In the genomic region with DNA sequence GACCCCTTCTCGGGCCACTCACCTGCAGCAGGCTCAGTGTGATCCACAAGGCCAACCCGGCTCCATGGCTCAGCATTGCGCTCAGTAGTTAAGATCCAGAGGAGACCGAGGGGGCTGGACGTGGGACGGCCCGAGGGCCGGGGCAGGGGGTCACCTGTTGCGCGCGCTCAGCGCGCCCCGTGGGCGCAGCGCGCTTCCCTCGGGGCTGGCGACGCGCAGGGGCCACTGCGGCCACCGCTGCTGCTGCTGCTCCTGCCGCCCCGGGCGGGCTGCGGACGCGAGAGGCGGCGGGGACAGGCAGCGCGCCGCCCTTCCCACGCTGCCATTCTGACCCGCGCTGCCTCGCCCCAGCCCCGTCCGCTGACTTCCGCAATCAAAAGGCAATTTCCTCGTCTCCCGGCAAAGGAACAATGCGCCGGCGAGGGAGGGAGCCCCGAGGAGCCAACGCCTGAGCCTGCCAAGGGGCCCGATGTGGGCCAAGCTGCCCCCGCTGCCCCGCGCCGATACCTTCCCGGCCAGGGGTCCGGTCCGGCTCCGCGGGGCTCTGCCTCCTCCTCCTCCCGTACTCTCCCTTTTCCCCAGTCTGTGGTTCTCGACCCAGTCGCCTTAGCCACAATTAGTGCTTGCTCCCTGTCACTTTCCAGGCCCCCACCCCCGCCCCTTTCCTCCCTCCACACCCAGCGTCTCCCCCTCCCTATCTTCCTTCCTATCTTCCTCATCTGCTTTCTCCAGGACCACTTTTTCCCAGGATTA, we compare ENCODE assay signal across 8 cellular contexts. TPM values are rescaled to one million over a fixed set of nuclear protein-coding genes. Genes with fewer than 3 reads are reported as not detected.
A peak's percentile ranks its signal among the peaks of the same experiment; 100 is the strongest.
DNase-seq lines count a peak whose midpoint lies in the region; ATAC-seq lines count a peak whose summit lies in the region.

No MANE protein-coding gene starts in this region.

- no peaks in the 10 kb centered on the region for H3K9me3 ChIP-seq in mucosa of stomach (ENCODE audit: control insufficient read depth, low read length)

- peaks cover 12% of the 10 kb centered on the region for H3K27me3 ChIP-seq in mucosa of stomach (ENCODE audit: control insufficient read depth, insufficient read depth, low read length)

- no peaks in the 10 kb centered on the region for H3K36me3 ChIP-seq in mucosa of stomach (ENCODE audit: control insufficient read depth, insufficient read depth, low read length)

- peak; percentile 7 for DNase-seq in stimulated activated CD4-positive, alpha-beta T cell treated with anti-CD3 and anti-CD28 coated beads, Interleukin-15, amount 100 ng/mL, for 24 hours
- DNase-seq in stimulated activated CD4-positive, alpha-beta T cell treated with anti-CD3 and anti-CD28 coated beads, Interleukin-4, amount 100 ng/mL, for 4 hours: no peak
- peak; percentile 30 for DNase-seq in SW480 (ENCODE audit: low spot score)
- DNase-seq in HK-2 (ENCODE audit: unreplicated experiment): no peak
- no peak for DNase-seq in activated CD8-positive, alpha-beta memory T cell treated with anti-CD3 and anti-CD28 coated beads, Interleukin-2, amount 50 U/mL, for 4 hours

- peak overlapping the region; percentile 47 for H3K4me3 ChIP-seq in mucosa of stomach (ENCODE audit: low read length)

- H3K4me1 ChIP-seq in mucosa of stomach (ENCODE audit: control insufficient read depth, insufficient read depth, low read length): peaks cover 13% of the 10 kb centered on the region

- ATAC-seq in esophagus mucosa (peak; percentile 79), GM21447 (IDR thresholded peaks at IDR 0.05; ENCODE audit: unreplicated experiment) (no peak)

- peak overlapping the region; percentile 56 for H3K9ac ChIP-seq in mucosa of stomach (ENCODE audit: low read length)

RNA-seq across cellular contexts. Expression of gene PTPRB, which starts 27.3 kb away (rescaled TPM):
- 5.1 TPM for total RNA-seq in esophagus mucosa

Comparison
In these comparisons a context has a peak if more than half of its experiments do, and no peak if none do; other contexts are left out.
1. DNase-seq: peak in stimulated activated CD4-positive, alpha-beta T cell treated with anti-CD3 and anti-CD28 coated beads, Interleukin-15, amount 100 ng/mL, for 24 hours (single experiment) and SW480 (single experiment); none in stimulated activated CD4-positive, alpha-beta T cell treated with anti-CD3 and anti-CD28 coated beads, Interleukin-4, amount 100 ng/mL, for 4 hours (0 of 2), HK-2 (single experiment) and activated CD8-positive, alpha-beta memory T cell treated with anti-CD3 and anti-CD28 coated beads, Interleukin-2, amount 50 U/mL, for 4 hours (single experiment).